Comparison of ENCODE assay signal across 8 cellular contexts in the genomic region with DNA sequence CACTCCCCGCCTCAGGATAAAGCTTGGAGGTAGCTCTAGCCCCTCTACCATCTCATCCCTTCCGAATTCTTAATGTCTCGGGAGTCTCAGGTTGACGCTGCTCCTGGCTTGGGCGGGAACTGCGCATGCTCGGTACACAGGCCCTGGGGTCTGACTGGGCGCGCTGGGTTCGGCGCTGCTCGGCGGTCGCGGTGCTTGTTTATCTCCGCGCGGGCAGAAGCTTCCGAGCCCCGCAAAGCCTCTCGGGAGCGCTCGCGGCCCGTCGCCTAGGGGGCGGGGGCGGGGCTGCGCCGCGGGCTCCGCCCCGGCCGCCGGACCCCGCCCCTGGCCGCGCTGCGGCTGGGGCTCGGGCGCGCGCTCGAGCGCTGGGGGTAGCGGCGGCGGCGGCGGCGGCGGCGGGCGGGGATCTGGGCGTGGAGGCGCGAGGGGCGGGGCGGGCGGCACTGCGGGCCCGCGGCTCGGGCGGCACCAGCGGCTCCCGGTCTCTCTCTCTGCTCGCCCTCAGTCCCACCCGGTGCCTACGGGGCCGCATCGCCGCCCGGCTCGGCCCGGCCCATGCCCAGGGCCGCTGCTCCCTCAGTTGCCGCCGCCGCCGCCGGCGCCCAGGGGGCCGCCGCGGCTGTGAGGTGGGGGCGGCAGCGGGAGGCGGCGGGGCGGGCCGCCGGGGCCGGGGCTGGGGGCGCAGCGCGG. TPM values are rescaled to one million over a fixed set of nuclear protein-coding genes. Genes with fewer than 3 reads are reported as not detected.
DNase-seq lines count a peak whose midpoint lies in the region; ATAC-seq, FAIRE-seq and TF ChIP-seq lines count a peak whose summit lies in the region.

A gene (plus strand): TSS at position 443 of the 690 bp plus-strand sequence. CDS start 302 bp downstream, outside the sequence.

- FAIRE-seq in GM12891 (lab: Jason Lieb, UNC), result no peak

- no peaks in the 10 kb centered on the region for H3K27me3 Mint-ChIP-seq in progenitor cell of endocrine pancreas

- H3K36me3 ChIP-seq in upper lobe of right lung, result no peaks in the 10 kb centered on the region

- DNase-seq in GM12891 (ENCODE audit: insufficient read length, low spot score) (peak; percentile 37), NCI-H146 (lab: John Stamatoyannopoulos, UW) (peak; percentile 95), amniotic epithelial cell (ENCODE audit: low read depth) (peak; percentile 88), left cardiac atrium (peak; percentile 92), progenitor cell of endocrine pancreas (ENCODE audit: low spot score, unreplicated experiment) (peak; percentile 88), upper lobe of right lung (peak; percentile 94)

- H3K27me3 ChIP-seq in upper lobe of right lung, result no peaks in the 10 kb centered on the region

- TF ChIP-seq CTCF in progenitor cell of endocrine pancreas (IDR thresholded peaks at IDR 0.05; ENCODE audit: unreplicated experiment) (no peak), upper lobe of right lung (IDR thresholded peaks at IDR 0.05) (no peak)

- no peaks in the 10 kb centered on the region for H3K36me3 Mint-ChIP-seq in progenitor cell of endocrine pancreas (ENCODE audit: insufficient read depth)

- ATAC-seq in HG02852 (IDR thresholded peaks at IDR 0.05; ENCODE audit: unreplicated experiment), result peak; percentile 44
- ATAC-seq in left cardiac atrium, result peak; percentile 83 to 85
- peak; percentile 84 for ATAC-seq in upper lobe of right lung

- H3K4me3 ChIP-seq in upper lobe of right lung, result peak within 1 kb of the TSS; percentile 91

- H3K9me3 Mint-ChIP-seq in progenitor cell of endocrine pancreas (ENCODE audit: low read depth), result no peaks in the 10 kb centered on the region

- no peaks in the 10 kb centered on the region for H3K9me3 ChIP-seq in upper lobe of right lung

- peak within 1 kb of the TSS; percentile 88 for H3K4me3 Mint-ChIP-seq in progenitor cell of endocrine pancreas (ENCODE audit: low read depth)

- intact Hi-C loops in T-helper 1 cell treated with Interleukin-12 subunit alpha and Interleukin-12 subunit beta and Interleukin-4 antibody, amounts not matched to agents 30 ng/mL and 1 ng/mL, for 36 hours (cut with micrococcal nuclease), result loop anchor here (1.0 to 10.0 kb wide), 12 partner anchors 65 to 1881 kb away; a partner anchor contains a TSS
- intact Hi-C loops in left cardiac atrium (cut with DNase I) (loop anchor here in 1 of 2 donors (10.0 kb wide), 2 partner anchors 209 to 371 kb away; a partner anchor contains a TSS), upper lobe of right lung (cut with DNase I) (no loop called here)

- H3K27ac Mint-ChIP-seq in progenitor cell of endocrine pancreas, result peak within 1 kb of the TSS; percentile 99

- TF ChIP-seq POLR2A in GM12891 (IDR thresholded peaks at IDR 0.05; ENCODE audit: low read depth, low read length), result peak; percentile 68; the same call in 1 of the 2 replicates

- H3K4me1 Mint-ChIP-seq in progenitor cell of endocrine pancreas (ENCODE audit: low read depth), result peaks cover 35% of the 10 kb centered on the region

- peaks cover 25% of the 10 kb centered on the region for H3K4me1 ChIP-seq in upper lobe of right lung

- peak within 1 kb of the TSS; percentile 99 for H3K27ac ChIP-seq in upper lobe of right lung

TF ChIP-seq in GM12891, 5 proteins besides CTCF, POLR2A, EP300 and RAD21:
- TF ChIP-seq TAF1 (IDR thresholded peaks at IDR 0.05; ENCODE audit: low read depth, low read length) (no peak), POLR2AphosphoS5 (IDR thresholded peaks at IDR 0.05; ENCODE audit: low read depth, low read length) (no peak), POU2F2 (IDR thresholded peaks at IDR 0.05; ENCODE audit: low read depth, low read length) (no peak), SPI1 (IDR thresholded peaks at IDR 0.05; ENCODE audit: low read depth, low read length) (no peak), PAX5 (IDR thresholded peaks at IDR 0.05; ENCODE audit: insufficient read depth, low read length, severe bottlenecking) (peak; percentile 49)
TF ChIP-seq in GM12891: peak in this region for 1.

RNA-seq across cellular contexts. Expression of the gene that starts here (rescaled TPM):
- 6.7 TPM for polyA plus RNA-seq in GM12891 (2012; ENCODE audit: low read depth, missing spikeins)
- total RNA-seq in T-helper 1 cell treated with Interleukin-12 subunit alpha and Interleukin-12 subunit beta and Interleukin-4 antibody, amounts not matched to agents 30 ng/mL and 1 ng/mL, for 36 hours, result 28.6 and 30.9 TPM in 2 replicates
- total RNA-seq in left cardiac atrium (10 to 100 TPM; 21.4 to 23.9 TPM), progenitor cell of endocrine pancreas (34.1 and 35.1 TPM in 2 replicates), upper lobe of right lung (60.5 TPM)

Comparison
In these comparisons a context has a peak if more than half of its experiments do, and no peak if none do; other contexts are left out.
1. Peak in every context shown above with its lines: DNase-seq, ATAC-seq, H3K4me3 ChIP-seq and H3K27ac ChIP-seq.
2. DNase-seq: peak in every context shown above with its lines; median percentile 95 in NCI-H146; 94 in upper lobe of right lung; 92 in left cardiac atrium; 88 in amniotic epithelial cell; 88 in progenitor cell of endocrine pancreas; 37 in GM12891.